8 cellular contexts compared by ENCODE assay signal in the genomic region with DNA sequence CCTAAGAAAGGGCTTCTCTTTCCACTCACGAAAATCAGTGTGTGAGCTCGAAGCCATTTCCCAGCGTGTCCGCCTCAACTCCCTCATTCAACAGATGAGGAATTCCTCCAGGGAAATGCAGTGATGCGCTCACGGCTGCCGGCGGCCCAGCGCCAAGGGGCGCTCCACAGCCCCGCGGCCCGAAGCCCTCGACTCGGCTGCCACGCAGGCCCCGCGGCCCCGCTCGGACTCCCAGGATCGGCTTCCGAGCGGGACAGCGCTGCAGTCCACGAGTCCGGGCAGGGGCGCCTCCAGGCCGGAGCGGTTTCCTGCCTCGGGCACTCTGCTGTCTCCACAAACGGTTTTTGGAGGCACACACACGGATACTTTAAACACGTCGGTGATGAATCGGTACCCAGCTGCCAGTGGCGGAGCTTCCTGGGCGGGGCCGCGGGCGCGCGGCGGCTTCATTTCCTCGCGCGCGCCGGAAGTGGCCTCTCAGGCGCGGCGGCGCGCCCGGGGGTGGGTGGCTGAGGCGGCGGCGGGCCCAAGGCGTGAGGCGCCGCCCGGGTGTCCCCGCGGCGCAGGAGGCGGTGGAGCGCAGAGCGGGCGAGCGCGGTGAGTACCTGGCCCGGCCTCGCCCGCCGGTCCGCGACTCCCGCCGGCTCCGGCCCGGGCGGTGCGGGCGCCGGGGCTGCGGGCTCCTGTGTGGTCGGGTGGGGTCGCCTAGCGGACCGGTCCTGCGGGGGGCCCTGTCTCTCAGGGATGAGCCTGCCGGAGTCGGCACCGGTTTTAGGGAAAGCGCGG. TPM values are rescaled to one million over a fixed set of nuclear protein-coding genes. Genes with fewer than 3 reads are reported as not detected.
DNase-seq lines count a peak whose midpoint lies in the region; ATAC-seq and TF ChIP-seq lines count a peak whose summit lies in the region.

CSGALNACT2 (plus strand) TSS at position 475 of the 786 bp plus-strand sequence. CDS start 16,705 bp downstream, outside the sequence.

- peak within 1 kb of the TSS; percentile 95 for H4K91ac ChIP-seq in trophoblast cell (ENCODE audit: low read depth, low read length)

- peak; percentile 96 to 99 for TF ChIP-seq POLR2A in tibial nerve (IDR thresholded peaks at IDR 0.05)

- no peak within 1 kb of the TSS for H3K23ac ChIP-seq in trophoblast cell (ENCODE audit: low read length)

- H3K27ac ChIP-seq in trophoblast cell (ENCODE audit: low read depth, low read length) (peak within 1 kb of the TSS; percentile 51), tibial nerve (peak within 1 kb of the TSS; percentile 91 to 99 (median 94))

- TF ChIP-seq CTCF in GM10248 (IDR thresholded peaks at IDR 0.05; ENCODE audit: control extremely low read depth, extremely low read depth, low read depth, missing control alignments) (no peak), tibial nerve (IDR thresholded peaks at IDR 0.05) (peak in 1 of 5 experiments; percentile 48)

- H3K36me3 ChIP-seq in trophoblast cell (ENCODE audit: control insufficient read depth in 1 of 2, insufficient read depth in 2 of 2, low read length in 2 of 2) (no peaks in the 10 kb centered on the region), tibial nerve (no peaks in the 10 kb centered on the region)

- peaks cover 10% of the 10 kb centered on the region for H3K79me1 ChIP-seq in trophoblast cell (ENCODE audit: low read length)

- H3K27me3 Mint-ChIP-seq in activated naive CD8-positive, alpha-beta T cell treated with anti-CD3 and anti-CD28 coated beads, Interleukin-2, amount 50 U/mL, for 24 hours: no peaks in the 10 kb centered on the region

- peak within 1 kb of the TSS; percentile 87 for H3K4me3 ChIP-seq in trophoblast cell (ENCODE audit: low read depth, low read length)
- peak within 1 kb of the TSS; percentile 64 to 84 (median 79) for H3K4me3 ChIP-seq in tibial nerve

- peak within 1 kb of the TSS; percentile 92 for H3K9ac ChIP-seq in trophoblast cell (ENCODE audit: low read length)

- peak within 1 kb of the TSS; percentile 74 for H2BK5ac ChIP-seq in trophoblast cell (ENCODE audit: low read depth, low read length, poor library complexity)

- DNase-seq in GM10248 (ENCODE audit: extremely low spot score) (peak; percentile 91), NCI-H1048 (lab: John Stamatoyannopoulos, UW) (peak; percentile 61), T follicular helper cell (ENCODE audit: low read depth) (peak; percentile 78), cardiac septum (ENCODE audit: low spot score) (peak; percentile 93), trophoblast cell (peak; percentile 77 to 87), tibial nerve (ENCODE audit: low spot score in 2 of 2) (peak; percentile 79)
- peak; percentile 90 for DNase-seq in activated naive CD8-positive, alpha-beta T cell treated with anti-CD3 and anti-CD28 coated beads, Interleukin-2, amount 50 U/mL, for 24 hours

- H3K4ac ChIP-seq in trophoblast cell (ENCODE audit: low read depth, low read length): peak within 1 kb of the TSS; percentile 95

- intact Hi-C loops in cardiac septum (cut with DNase I): loop anchor here (5.0 kb wide), 1 partner anchor 1859 kb away; no protein-coding TSS in a partner anchor

- peak within 1 kb of the TSS; percentile 91 for H3K27ac Mint-ChIP-seq in activated naive CD8-positive, alpha-beta T cell treated with anti-CD3 and anti-CD28 coated beads, Interleukin-2, amount 50 U/mL, for 24 hours

- H4K8ac ChIP-seq in trophoblast cell (ENCODE audit: low read depth, low read length): peak within 1 kb of the TSS; percentile 99

- peak within 1 kb of the TSS; percentile 100 for H4K12ac ChIP-seq in trophoblast cell (ENCODE audit: low read depth, low read length)

- peak within 1 kb of the TSS; percentile 52 for H2BK12ac ChIP-seq in trophoblast cell (ENCODE audit: low read length)

- H2BK120ac ChIP-seq in trophoblast cell (ENCODE audit: insufficient read depth, low read length, poor library complexity): peak within 1 kb of the TSS; percentile 93

- H3K4me3 Mint-ChIP-seq in activated naive CD8-positive, alpha-beta T cell treated with anti-CD3 and anti-CD28 coated beads, Interleukin-2, amount 50 U/mL, for 24 hours: peak within 1 kb of the TSS; percentile 99

- no CpG with 5 or more reads among the region's 95 CpGs for WGBS in trophoblast cell (ENCODE audit: extremely low coverage, insufficient coverage, insufficient read length)
- 1% methylated on average over 49 to 66 of the region's 95 CpGs for WGBS in tibial nerve, 2 donors

- peaks cover 6% of the 10 kb centered on the region for H3K36me3 Mint-ChIP-seq in activated naive CD8-positive, alpha-beta T cell treated with anti-CD3 and anti-CD28 coated beads, Interleukin-2, amount 50 U/mL, for 24 hours (ENCODE audit: low read depth)

- H3K4me1 Mint-ChIP-seq in activated naive CD8-positive, alpha-beta T cell treated with anti-CD3 and anti-CD28 coated beads, Interleukin-2, amount 50 U/mL, for 24 hours: peaks cover 56% of the 10 kb centered on the region

- H3K4me1 ChIP-seq in trophoblast cell (ENCODE audit: control insufficient read depth in 1 of 2, insufficient read depth in 2 of 2, low read length in 2 of 2) (peaks cover 3 to 4% of the 10 kb centered on the region in 2 experiments), tibial nerve (peaks cover 0 to 52% (median 28%) of the 10 kb centered on the region in 4 donors)

- H3K9me3 ChIP-seq in trophoblast cell (ENCODE audit: insufficient read depth, low read depth, low read length) (no peaks in the 10 kb centered on the region), tibial nerve (no peaks in the 10 kb centered on the region)

- H2AFZ ChIP-seq in trophoblast cell (ENCODE audit: insufficient read depth, low read length, poor library complexity): peak within 1 kb of the TSS; percentile 97

- POLR2A ChIA-PET in GM10248 (lab: Yijun Ruan, JAX): interaction anchor here (0.6 to 1.1 kb wide), 2 partner anchors 16 to 27 kb away, joined by 3 read pairs; no protein-coding TSS in a partner anchor

- H3K79me2 ChIP-seq in trophoblast cell (ENCODE audit: control insufficient read depth, insufficient read depth, low read length, poor library complexity): peaks cover 10% of the 10 kb centered on the region

- no peaks in the 10 kb centered on the region for H3K9me3 Mint-ChIP-seq in activated naive CD8-positive, alpha-beta T cell treated with anti-CD3 and anti-CD28 coated beads, Interleukin-2, amount 50 U/mL, for 24 hours

- H3K14ac ChIP-seq in trophoblast cell (ENCODE audit: low read length): peak within 1 kb of the TSS; percentile 92

- H3K27me3 ChIP-seq in trophoblast cell (ENCODE audit: insufficient read depth, low read length) (no peaks in the 10 kb centered on the region), tibial nerve (no peaks in the 10 kb centered on the region)

- peak within 1 kb of the TSS; percentile 91 for H3K18ac ChIP-seq in trophoblast cell (ENCODE audit: low read length)

- H2AK5ac ChIP-seq in trophoblast cell (ENCODE audit: low read length): peak within 1 kb of the TSS; percentile 72

- ATAC-seq in HG02571 (IDR thresholded peaks at IDR 0.05; ENCODE audit: unreplicated experiment): peak; percentile 70
- peak; percentile 78 for ATAC-seq in activated naive CD8-positive, alpha-beta T cell treated with anti-CD3 and anti-CD28 coated beads, Interleukin-2, amount 50 U/mL, for 24 hours

- TF ChIP-seq EP300 in tibial nerve (IDR thresholded peaks at IDR 0.05): peak in 1 of 2 donors; percentile 83

- H3K4me2 ChIP-seq in trophoblast cell (ENCODE audit: low read length): peak within 1 kb of the TSS; percentile 97

- CTCF ChIA-PET in GM10248 (lab: Yijun Ruan, JAX): interaction anchor here (2.2 kb wide), 1 partner anchor 63 kb away, joined by 8 read pairs; no protein-coding TSS in a partner anchor

RNA-seq across cellular contexts. Expression of gene CSGALNACT2, which starts in this region (rescaled TPM):
- 14.2 TPM for total RNA-seq in cardiac septum
- 7.8 and 7.9 TPM in 2 replicates for polyA plus RNA-seq in trophoblast cell (2013)
- 10 to 100 TPM; 29.1 to 43.3 (median 34.7) TPM for total RNA-seq in tibial nerve

Comparison
In these comparisons a context has a peak if more than half of its experiments do, and no peak if none do; other contexts are left out.
1. Peak in every context shown above with its lines: DNase-seq, ATAC-seq, H3K4me3 ChIP-seq and H3K27ac ChIP-seq.